11 cellular contexts compared by ENCODE assay signal in the genomic region with DNA sequence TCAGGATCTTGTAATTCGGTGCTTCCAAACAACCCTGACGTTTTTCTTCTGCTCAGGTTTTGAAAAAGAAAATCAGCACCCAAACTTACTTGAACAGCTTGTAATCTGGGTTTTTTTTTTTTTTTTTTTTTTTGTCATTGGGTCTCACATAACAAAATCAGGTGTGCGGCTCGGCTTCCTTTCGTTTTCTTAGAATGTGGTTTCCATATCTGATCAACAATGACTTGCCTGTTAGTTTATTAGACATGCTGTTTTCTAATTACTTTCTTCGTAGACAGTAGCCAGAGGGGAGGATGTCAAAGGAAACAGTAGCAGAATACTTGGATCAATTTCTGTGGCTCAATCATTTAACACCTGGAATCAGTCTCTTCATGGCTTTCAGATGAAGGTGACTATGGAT. TPM values are rescaled to one million over a fixed set of nuclear protein-coding genes. Genes with fewer than 3 reads are reported as not detected.
DNase-seq lines count a peak whose midpoint lies in the region; ATAC-seq, FAIRE-seq and TF ChIP-seq lines count a peak whose summit lies in the region.
"Had no signal": no experiment of that assay in that cellular context is flagged by ENCODE, and none has a peak within 500 bp of the region (broad histone marks: within the 10 kb centered on the region; RNA-seq: fewer than 3 reads in every experiment).

No MANE protein-coding gene starts in this region.

- no peak for FAIRE-seq in A549 (lab: Jason Lieb, UNC)

- TF ChIP-seq POLR2A in A549 (IDR thresholded peaks at IDR 0.05; ENCODE audit: low read length) = no peak

- no peaks in the 10 kb centered on the region for H3K9me3 Mint-ChIP-seq in activated CD8-positive, alpha-beta T cell treated with anti-CD3 and anti-CD28 coated beads, Interleukin-2, amount 10 ng/mL, durations not matched to agents 7 days and 5 days (ENCODE audit: insufficient read depth)
- H3K9me3 Mint-ChIP-seq in immature natural killer cell = peaks cover 0 to 29% (median 9%) of the 10 kb centered on the region in 6 donors

- ATAC-seq in A549 (no peak), HG03354 (IDR thresholded peaks at IDR 0.05; ENCODE audit: poor library complexity, severe bottlenecking, unreplicated experiment) (no peak)
- ATAC-seq in activated CD8-positive, alpha-beta T cell treated with anti-CD3 and anti-CD28 coated beads, Interleukin-2, amount 10 ng/mL, durations not matched to agents 7 days and 5 days = peak; percentile 34

- H3K4me1 Mint-ChIP-seq in activated CD8-positive, alpha-beta T cell treated with anti-CD3 and anti-CD28 coated beads, Interleukin-2, amount 10 ng/mL, durations not matched to agents 7 days and 5 days (ENCODE audit: low read depth) = peaks cover 12% of the 10 kb centered on the region
- peaks cover 4 to 7% of the 10 kb centered on the region in 2 donors for H3K4me1 Mint-ChIP-seq in immature natural killer cell

- H3K27me3 Mint-ChIP-seq in activated CD8-positive, alpha-beta T cell treated with anti-CD3 and anti-CD28 coated beads, Interleukin-2, amount 10 ng/mL, durations not matched to agents 7 days and 5 days (ENCODE audit: low read depth) = peaks cover 48% of the 10 kb centered on the region
- H3K27me3 Mint-ChIP-seq in immature natural killer cell (ENCODE audit: low read depth in 3 of 3) = peaks cover 0 to 19% (median 7%) of the 10 kb centered on the region in 3 donors

- H3K27ac ChIP-seq in A549 = no peak overlapping the region
- H3K27ac ChIP-seq: BLaER1 treated with 17β-estradiol and CSF1 and Interleukin-3, amounts not matched to agents 10 nM and 100 nM had no signal

- no peaks in the 10 kb centered on the region for H3K9me3 ChIP-seq in A549

- H3K4me1 ChIP-seq in A549 = no peaks in the 10 kb centered on the region
- H3K4me1 ChIP-seq: BLaER1 treated with 17β-estradiol and CSF1 and Interleukin-3, amounts not matched to agents 10 nM and 100 nM had no signal

- H3K4me3 ChIP-seq in A549 = peak overlapping the region; percentile 18; the same call in 1 of the 3 replicates
- H3K4me3 ChIP-seq: BLaER1 treated with 17β-estradiol and CSF1 and Interleukin-3, amounts not matched to agents 10 nM and 100 nM had no signal

- TF ChIP-seq RAD21 in A549 (conservative IDR thresholded peaks at IDR 0.05 in 1 of 2, IDR thresholded peaks at IDR 0.05 in 1 of 2) = no peak

- POLR2A ChIA-PET in A549 (lab: Yijun Ruan, JAX) = interaction anchor here (0.8 kb wide), 1 partner anchor 93 kb away, joined by 6 read pairs; no protein-coding TSS in a partner anchor
- POLR2A ChIA-PET in activated CD8-positive, alpha-beta T cell treated with anti-CD3 and anti-CD28 coated beads, Interleukin-2, amount 10 ng/mL, durations not matched to agents 7 days and 5 days (lab: Charles Lee) = no interaction called here

- TF ChIP-seq EP300 in A549 (IDR thresholded peaks at IDR 0.05) = no peak

- in situ Hi-C loops in GM13976 (cut with MboI; ENCODE audit: low sequenced_read_pairs, unreplicated experiment) = no loop called here

- 3% methylated on average over 6 of the region's 6 CpGs for WGBS in A549 (ENCODE audit: missing lambda C conversion rate)

- DNase-seq in A549 (ENCODE audit: low read depth in 1 of 2, low spot score in 1 of 2) (no peak), GM13976 (ENCODE audit: low spot score) (peak; percentile 18), immature natural killer cell (no peak), COLO829 (ENCODE audit: low spot score) (no peak), NCI-H82 (lab: John Stamatoyannopoulos, UW) (no peak)
- DNase-seq in activated CD8-positive, alpha-beta T cell treated with anti-CD3 and anti-CD28 coated beads, Interleukin-2, amount 10 ng/mL, durations not matched to agents 7 days and 5 days = peak; percentile 50
- DNase-seq in central memory CD4-positive, alpha-beta T cell = no peak
- DNase-seq: HCEC 1CT, Karpas-422 had no signal

- no peaks in the 10 kb centered on the region for H3K36me3 Mint-ChIP-seq in activated CD8-positive, alpha-beta T cell treated with anti-CD3 and anti-CD28 coated beads, Interleukin-2, amount 10 ng/mL, durations not matched to agents 7 days and 5 days (ENCODE audit: low read depth)
- H3K36me3 Mint-ChIP-seq in immature natural killer cell = peaks cover 0 to 3% (median 0%) of the 10 kb centered on the region in 3 donors

- peak overlapping the region; percentile 63 for H3K4me2 ChIP-seq in A549
- H3K4me2 ChIP-seq: BLaER1 treated with 17β-estradiol and CSF1 and Interleukin-3, amounts not matched to agents 10 nM and 100 nM had no signal

- H3K4me3 Mint-ChIP-seq in activated CD8-positive, alpha-beta T cell treated with anti-CD3 and anti-CD28 coated beads, Interleukin-2, amount 10 ng/mL, durations not matched to agents 7 days and 5 days = peak overlapping the region; percentile 66
- peak overlapping the region; percentile 43 to 48 (median 45) for H3K4me3 Mint-ChIP-seq in immature natural killer cell

- CTCF ChIA-PET in A549 (lab: Yijun Ruan, JAX) = interaction anchor here (1.2 kb wide), 1 partner anchor 142 kb away, joined by 3 read pairs; no protein-coding TSS in a partner anchor
- CTCF ChIA-PET in activated CD8-positive, alpha-beta T cell treated with anti-CD3 and anti-CD28 coated beads, Interleukin-2, amount 10 ng/mL, durations not matched to agents 7 days and 5 days (lab: Charles Lee) = no interaction called here

- H3K27ac Mint-ChIP-seq in activated CD8-positive, alpha-beta T cell treated with anti-CD3 and anti-CD28 coated beads, Interleukin-2, amount 10 ng/mL, durations not matched to agents 7 days and 5 days = no peak overlapping the region
- no peak overlapping the region for H3K27ac Mint-ChIP-seq in immature natural killer cell

- TF ChIP-seq CTCF in A549 (IDR thresholded peaks at IDR 0.05) (no peak), GM13976 (IDR thresholded peaks at IDR 0.05; ENCODE audit: borderline replicate concordance, control extremely low read depth, extremely low read depth, insufficient read depth, missing control alignments) (no peak)

TF ChIP-seq in A549, 52 proteins besides CTCF, POLR2A, EP300 and RAD21:
- TF ChIP-seq CBX8 (IDR thresholded peaks at IDR 0.05) (no peak), EHF (CRISPR knock-in tag; IDR thresholded peaks at IDR 0.05) (no peak), RCOR1 (IDR thresholded peaks at IDR 0.05; ENCODE audit: low read depth, low read length) (no peak), CEBPB (IDR thresholded peaks at IDR 0.05) (no peak), RFX5 (IDR thresholded peaks at IDR 0.05) (no peak), RNF2 (IDR thresholded peaks at IDR 0.05; ENCODE audit: borderline replicate concordance, low read depth) (no peak), CBX2 (IDR thresholded peaks at IDR 0.05; ENCODE audit: borderline replicate concordance, low read depth) (no peak), FOSL2 (IDR thresholded peaks at IDR 0.05) (no peak), FOSL2 (CRISPR knock-in tag; IDR thresholded peaks at IDR 0.05) (no peak)
- TF ChIP-seq, protein P1, sequence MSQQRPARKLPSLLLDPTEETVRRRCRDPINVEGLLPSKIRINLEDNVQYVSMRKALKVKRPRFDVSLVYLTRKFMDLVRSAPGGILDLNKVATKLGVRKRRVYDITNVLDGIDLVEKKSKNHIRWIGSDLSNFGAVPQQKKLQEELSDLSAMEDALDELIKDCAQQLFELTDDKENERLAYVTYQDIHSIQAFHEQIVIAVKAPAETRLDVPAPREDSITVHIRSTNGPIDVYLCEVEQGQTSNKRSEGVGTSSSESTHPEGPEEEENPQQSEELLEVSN (IDR thresholded peaks at IDR 0.05; ENCODE audit: borderline replicate concordance, low read depth) = no peak
TF ChIP-seq in A549: peak in this region for 0.

RNA-seq across cellular contexts. Expression of a gene that starts 0.9 kb away (rescaled TPM):
- polyA plus RNA-seq in A549 (2011; rRNA removed) (not detected in 2 replicates), A549 (2017; fragmentation: RNase III; extraction: RNeasy Plus Mini Kit Qiagen cat#74134 plus additional on column Dnase treatment) (not detected in 3 replicates), immature natural killer cell (not detected)
- not detected in 2 replicates for polyA plus RNA-seq in A549 (2012; cell fraction: cytosol; rRNA removed)
- not detected in 2 replicates for polyA plus RNA-seq in A549 (2012; cell fraction: nucleus; rRNA removed)
- polyA minus RNA-seq in A549 (2011; rRNA and poly(A)+ RNA removed) = not detected in 2 replicates
- total RNA-seq in activated CD8-positive, alpha-beta T cell treated with anti-CD3 and anti-CD28 coated beads, Interleukin-2, amount 10 ng/mL, durations not matched to agents 7 days and 5 days = not detected

Comparison
In these comparisons a context has a peak if more than half of its experiments do, and no peak if none do; other contexts are left out.
1. DNase-seq: peak in GM13976 (single experiment) and activated CD8-positive, alpha-beta T cell treated with anti-CD3 and anti-CD28 coated beads, Interleukin-2, amount 10 ng/mL, durations not matched to agents 7 days and 5 days (single experiment); none in A549 (0 of 2), immature natural killer cell (0 of 3), COLO829 (single experiment), NCI-H82 (single experiment) and central memory CD4-positive, alpha-beta T cell (single experiment).